In the genomic region with DNA sequence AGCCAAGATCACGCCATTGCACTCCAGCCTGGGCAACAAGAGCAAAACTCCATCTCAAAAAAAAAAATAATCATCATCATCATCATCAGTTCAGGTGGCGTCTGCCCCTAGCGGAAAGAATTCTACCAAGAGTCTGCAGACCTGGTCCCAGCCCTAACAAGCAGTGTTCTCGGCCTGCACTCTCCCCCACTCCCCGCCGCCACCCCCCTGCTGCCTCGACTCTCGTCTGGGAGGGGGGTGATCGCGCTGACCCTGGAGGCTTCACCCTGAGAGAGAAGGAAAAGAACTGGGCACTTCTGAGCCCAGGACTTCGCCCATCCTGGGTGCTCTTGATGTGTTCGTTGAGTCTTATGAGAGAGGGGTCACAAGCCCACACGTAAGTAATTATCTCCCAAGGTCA, we compare ENCODE assay signal across 2 cellular contexts.
A peak's percentile ranks its signal among the peaks of the same experiment; 100 is the strongest.
TF ChIP-seq lines count a peak whose summit lies in the region.

No MANE protein-coding gene starts in this region.

TF ChIP-seq in HepG2, 621 proteins besides CTCF, POLR2A, EP300 and RAD21:
- TF ChIP-seq SALL2 (CRISPR knock-in tag; IDR thresholded peaks at IDR 0.05) (no peak), ZFP41 (CRISPR knock-in tag; IDR thresholded peaks at IDR 0.05; ENCODE audit: borderline replicate concordance) (no peak), ZNF747 (CRISPR knock-in tag; IDR thresholded peaks at IDR 0.05; ENCODE audit: borderline replicate concordance) (no peak), TRIM24 (CRISPR knock-in tag; IDR thresholded peaks at IDR 0.05) (no peak), ZNF652 (CRISPR knock-in tag; IDR thresholded peaks at IDR 0.05; ENCODE audit: borderline replicate concordance, low read depth) (no peak), ZNF430 (CRISPR knock-in tag; IDR thresholded peaks at IDR 0.05) (no peak), ZNF563 (CRISPR knock-in tag; IDR thresholded peaks at IDR 0.05) (no peak), DMAP1 (CRISPR knock-in tag; IDR thresholded peaks at IDR 0.05) (no peak)
- TF ChIP-seq, protein P1, sequence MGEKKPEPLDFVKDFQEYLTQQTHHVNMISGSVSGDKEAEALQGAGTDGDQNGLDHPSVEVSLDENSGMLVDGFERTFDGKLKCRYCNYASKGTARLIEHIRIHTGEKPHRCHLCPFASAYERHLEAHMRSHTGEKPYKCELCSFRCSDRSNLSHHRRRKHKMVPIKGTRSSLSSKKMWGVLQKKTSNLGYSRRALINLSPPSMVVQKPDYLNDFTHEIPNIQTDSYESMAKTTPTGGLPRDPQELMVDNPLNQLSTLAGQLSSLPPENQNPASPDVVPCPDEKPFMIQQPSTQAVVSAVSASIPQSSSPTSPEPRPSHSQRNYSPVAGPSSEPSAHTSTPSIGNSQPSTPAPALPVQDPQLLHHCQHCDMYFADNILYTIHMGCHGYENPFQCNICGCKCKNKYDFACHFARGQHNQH (CRISPR knock-in tag; IDR thresholded peaks at IDR 0.05) = no peak
- TF ChIP-seq, protein P2, sequence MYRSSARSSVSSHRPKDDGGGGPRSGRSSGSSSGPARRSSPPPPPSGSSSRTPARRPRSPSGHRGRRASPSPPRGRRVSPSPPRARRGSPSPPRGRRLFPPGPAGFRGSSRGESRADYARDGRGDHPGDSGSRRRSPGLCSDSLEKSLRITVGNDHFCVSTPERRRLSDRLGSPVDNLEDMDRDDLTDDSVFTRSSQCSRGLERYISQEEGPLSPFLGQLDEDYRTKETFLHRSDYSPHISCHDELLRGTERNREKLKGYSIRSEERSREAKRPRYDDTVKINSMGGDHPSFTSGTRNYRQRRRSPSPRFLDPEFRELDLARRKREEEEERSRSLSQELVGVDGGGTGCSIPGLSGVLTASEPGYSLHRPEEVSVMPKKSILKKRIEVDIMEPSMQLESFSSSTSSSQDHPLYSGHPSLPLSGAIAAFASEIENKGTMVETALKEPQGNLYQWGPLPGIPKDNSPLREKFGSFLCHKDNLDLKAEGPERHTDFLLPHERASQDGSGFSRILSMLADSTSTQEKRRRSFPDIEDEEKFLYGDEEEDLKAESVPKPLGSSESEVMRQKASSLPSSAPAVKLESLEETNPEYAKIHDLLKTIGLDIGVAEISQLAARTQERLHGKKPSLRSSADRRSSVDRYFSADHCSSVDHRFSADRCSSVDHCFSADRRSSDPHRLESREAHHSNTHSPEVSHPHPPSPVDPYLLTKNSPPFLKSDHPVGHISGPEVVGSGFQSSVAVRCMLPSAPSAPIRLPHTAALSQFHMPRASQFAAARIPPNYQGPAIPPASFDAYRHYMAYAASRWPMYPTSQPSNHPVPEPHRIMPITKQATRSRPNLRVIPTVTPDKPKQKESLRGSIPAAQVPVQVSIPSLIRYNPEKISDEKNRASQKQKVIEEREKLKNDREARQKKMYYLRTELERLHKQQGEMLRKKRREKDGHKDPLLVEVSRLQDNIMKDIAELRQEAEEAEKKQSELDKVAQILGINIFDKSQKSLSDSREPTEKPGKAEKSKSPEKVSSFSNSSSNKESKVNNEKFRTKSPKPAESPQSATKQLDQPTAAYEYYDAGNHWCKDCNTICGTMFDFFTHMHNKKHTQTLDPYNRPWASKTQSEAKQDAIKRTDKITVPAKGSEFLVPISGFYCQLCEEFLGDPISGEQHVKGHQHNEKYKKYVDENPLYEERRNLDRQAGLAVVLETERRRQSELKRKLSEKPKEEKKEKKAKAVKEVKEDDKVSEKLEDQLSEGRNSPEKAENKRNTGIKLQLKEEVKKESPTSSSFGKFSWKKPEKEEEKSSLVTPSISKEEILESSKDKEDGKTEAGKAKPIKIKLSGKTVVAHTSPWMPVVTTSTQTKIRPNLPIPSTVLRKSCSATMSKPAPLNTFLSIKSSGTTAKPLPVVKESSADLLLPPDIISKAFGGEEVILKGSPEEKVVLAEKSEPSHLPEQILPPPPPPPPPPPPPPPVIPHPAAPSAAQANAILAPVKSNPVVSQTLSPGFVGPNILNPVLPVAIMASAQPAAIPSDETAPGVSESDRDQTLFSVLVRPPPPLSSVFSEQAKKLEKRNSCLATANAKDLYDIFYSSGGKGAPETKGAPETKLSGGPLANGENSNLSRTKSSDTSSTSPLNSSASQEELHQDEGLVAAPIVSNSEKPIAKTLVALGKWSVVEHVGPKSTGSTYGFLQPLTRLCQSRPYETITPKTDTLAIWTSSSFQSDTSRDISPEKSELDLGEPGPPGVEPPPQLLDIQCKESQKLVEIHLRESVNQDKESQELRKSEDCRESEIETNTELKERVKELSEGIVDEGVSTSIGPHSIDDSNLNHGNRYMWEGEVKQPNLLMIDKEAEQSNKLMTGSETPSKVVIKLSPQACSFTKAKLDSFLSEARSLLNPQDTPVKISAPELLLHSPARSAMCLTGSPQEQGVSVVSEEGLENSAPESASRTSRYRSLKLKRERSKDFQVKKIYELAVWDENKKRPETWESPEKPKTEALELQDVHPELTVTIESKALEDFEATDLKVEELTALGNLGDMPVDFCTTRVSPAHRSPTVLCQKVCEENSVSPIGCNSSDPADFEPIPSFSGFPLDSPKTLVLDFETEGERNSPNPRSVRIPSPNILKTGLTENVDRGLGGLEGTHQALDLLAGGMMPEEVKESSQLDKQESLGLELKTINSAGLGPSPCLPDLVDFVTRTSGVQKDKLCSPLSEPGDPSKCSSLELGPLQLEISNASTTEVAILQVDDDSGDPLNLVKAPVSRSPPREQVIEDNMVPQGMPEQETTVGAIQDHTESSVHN (CRISPR knock-in tag; IDR thresholded peaks at IDR 0.05) = no peak
- TF ChIP-seq, protein P3, sequence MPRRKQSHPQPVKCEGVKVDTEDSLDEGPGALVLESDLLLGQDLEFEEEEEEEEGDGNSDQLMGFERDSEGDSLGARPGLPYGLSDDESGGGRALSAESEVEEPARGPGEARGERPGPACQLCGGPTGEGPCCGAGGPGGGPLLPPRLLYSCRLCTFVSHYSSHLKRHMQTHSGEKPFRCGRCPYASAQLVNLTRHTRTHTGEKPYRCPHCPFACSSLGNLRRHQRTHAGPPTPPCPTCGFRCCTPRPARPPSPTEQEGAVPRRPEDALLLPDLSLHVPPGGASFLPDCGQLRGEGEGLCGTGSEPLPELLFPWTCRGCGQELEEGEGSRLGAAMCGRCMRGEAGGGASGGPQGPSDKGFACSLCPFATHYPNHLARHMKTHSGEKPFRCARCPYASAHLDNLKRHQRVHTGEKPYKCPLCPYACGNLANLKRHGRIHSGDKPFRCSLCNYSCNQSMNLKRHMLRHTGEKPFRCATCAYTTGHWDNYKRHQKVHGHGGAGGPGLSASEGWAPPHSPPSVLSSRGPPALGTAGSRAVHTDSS (CRISPR knock-in tag; conservative IDR thresholded peaks at IDR 0.05) = no peak
- TF ChIP-seq, protein P4, sequence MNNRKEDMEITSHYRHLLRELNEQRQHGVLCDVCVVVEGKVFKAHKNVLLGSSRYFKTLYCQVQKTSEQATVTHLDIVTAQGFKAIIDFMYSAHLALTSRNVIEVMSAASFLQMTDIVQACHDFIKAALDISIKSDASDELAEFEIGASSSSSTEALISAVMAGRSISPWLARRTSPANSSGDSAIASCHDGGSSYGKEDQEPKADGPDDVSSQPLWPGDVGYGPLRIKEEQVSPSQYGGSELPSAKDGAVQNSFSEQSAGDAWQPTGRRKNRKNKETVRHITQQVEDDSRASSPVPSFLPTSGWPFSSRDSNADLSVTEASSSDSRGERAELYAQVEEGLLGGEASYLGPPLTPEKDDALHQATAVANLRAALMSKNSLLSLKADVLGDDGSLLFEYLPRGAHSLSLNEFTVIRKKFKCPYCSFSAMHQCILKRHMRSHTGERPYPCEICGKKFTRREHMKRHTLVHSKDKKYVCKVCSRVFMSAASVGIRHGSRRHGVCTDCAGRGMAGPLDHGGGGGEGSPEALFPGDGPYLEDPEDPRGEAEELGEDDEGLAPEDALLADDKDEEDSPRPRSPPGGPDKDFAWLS (CRISPR knock-in tag; IDR thresholded peaks at IDR 0.05; ENCODE audit: borderline replicate concordance) = no peak

TF ChIP-seq in H1, 55 proteins besides CTCF, POLR2A, EP300 and RAD21:
- TF ChIP-seq TEAD4 (IDR thresholded peaks at IDR 0.05; ENCODE audit: low read depth, low read length) (0 out of 2 replicates have a peak, but pooled peaks have one; percentile 30), CBX5 (IDR thresholded peaks at IDR 0.05; ENCODE audit: low read depth, low read length) (no peak)
